In genomic region chr1:17403081-17403480, GRCh38 we compare ENCODE assay signal across 21 cellular contexts. TPM values are rescaled to one million over a fixed set of nuclear protein-coding genes. Genes with fewer than 3 reads are reported as not detected.
A peak's percentile ranks its signal among the peaks of the same experiment; 100 is the strongest.
DNase-seq lines count a peak whose midpoint lies in the region; ATAC-seq and TF ChIP-seq lines count a peak whose summit lies in the region.
"Had no signal": no experiment of that assay in that cellular context is flagged by ENCODE, and none has a peak within 500 bp of the region (broad histone marks: within the 10 kb centered on the region; RNA-seq: fewer than 3 reads in every experiment).

No MANE protein-coding gene starts in this region.

- intact Hi-C loops in Panc1 (cut with micrococcal nuclease; ENCODE audit: unreplicated experiment) (loop anchor here (10.0 kb wide), 1 partner anchor 168 kb away; no protein-coding TSS in a partner anchor), Caco-2 (cut with micrococcal nuclease; ENCODE audit: unreplicated experiment) (loop anchor here (10.0 kb wide), 1 partner anchor 58 kb away; no protein-coding TSS in a partner anchor)

- POLR2A ChIA-PET in Panc1 (lab: Charles Lee) (interaction anchor here (0.5 kb wide), 1 partner anchor 273 kb away, joined by 5 read pairs; no protein-coding TSS in a partner anchor), T-cell (lab: Charles Lee) (no interaction called here), Caco-2 (lab: Charles Lee) (no interaction called here)

- in situ Hi-C loops in Panc1 (cut with HindIII; ENCODE audit: low pct_unique_long_range_greater_than_20kb, low sequenced_read_pairs) (no loop called here), brain microvascular endothelial cell (cut with HindIII; ENCODE audit: low pct_ligation_motif_present, low sequenced_read_pairs) (no loop called here)

- H3K36me3 ChIP-seq in Panc1 (ENCODE audit: control insufficient read depth, insufficient read depth, low read length) (no peaks in the 10 kb centered on the region), Caco-2 (ENCODE audit: control insufficient read depth, insufficient read depth, low read length) (no peaks in the 10 kb centered on the region), brain microvascular endothelial cell (replicated peaks) (peaks cover 16% of the 10 kb centered on the region)

- H3K4me1 ChIP-seq in Panc1 (ENCODE audit: control insufficient read depth, insufficient read depth, low read length) (peaks cover 18% of the 10 kb centered on the region), Caco-2 (no peaks in the 10 kb centered on the region)

- H3K36me3 Mint-ChIP-seq in T-cell (peaks cover 10% of the 10 kb centered on the region), Caco-2 (ENCODE audit: insufficient read depth, unreplicated experiment) (peaks cover 30% of the 10 kb centered on the region)

- no TSS peak for BruUV-seq in Panc1 (replicated peaks; lab: Mats Ljungman, UMichigan)
- BruUV-seq in Caco-2 (replicated peaks; lab: Mats Ljungman, UMichigan), result no TSS peak

- H3K4me1 Mint-ChIP-seq in T-cell (no peaks in the 10 kb centered on the region), Caco-2 (ENCODE audit: low read depth, unreplicated experiment) (no peaks in the 10 kb centered on the region)

- no peaks in the 10 kb centered on the region for H3K27me3 Mint-ChIP-seq in T-cell
- no peaks in the 10 kb centered on the region for H3K27me3 Mint-ChIP-seq in Caco-2 (ENCODE audit: insufficient read depth, unreplicated experiment)

- no peak overlapping the region for H3K4me3 ChIP-seq in Panc1 (ENCODE audit: low read depth in 2 of 2, low read length in 2 of 2)
- no peak overlapping the region for H3K4me3 ChIP-seq in choroid plexus epithelial cell (ENCODE audit: low read depth, low read length)
- H3K4me3 ChIP-seq in Caco-2 (ENCODE audit: low read depth, low read length), result no peak overlapping the region
- no peak overlapping the region for H3K4me3 ChIP-seq in brain microvascular endothelial cell (ENCODE audit: low read depth, low read length)
- H3K4me3 ChIP-seq: BLaER1 treated with 17β-estradiol and CSF1 and Interleukin-3, amounts not matched to agents 10 nM and 100 nM had no signal

- H3K27ac Mint-ChIP-seq in T-cell (no peak overlapping the region), Caco-2 (ENCODE audit: unreplicated experiment) (no peak overlapping the region)
- H3K27ac Mint-ChIP-seq: H9; T-helper 1 cell treated with Interleukin-12 subunit alpha and Interleukin-12 subunit beta and Interleukin-4 antibody, amounts not matched to agents 30 μg/mL and 1 μg/mL, for 36 hours had no signal

- no peak overlapping the region for H3K4me3 Mint-ChIP-seq in T-cell
- no peak overlapping the region for H3K4me3 Mint-ChIP-seq in Caco-2 (ENCODE audit: unreplicated experiment)
- H3K4me3 Mint-ChIP-seq: H9; T-helper 1 cell treated with Interleukin-12 subunit alpha and Interleukin-12 subunit beta and Interleukin-4 antibody, amounts not matched to agents 30 μg/mL and 1 μg/mL, for 36 hours had no signal

- DNase-seq in EH (ENCODE audit: low read depth) (peak; percentile 10), H4 (ENCODE audit: low spot score) (peak; percentile 32), Panc1 (ENCODE audit: low read depth, low spot score) (no peak), choroid plexus epithelial cell (ENCODE audit: low read depth) (peak; percentile 5), T-cell (no peak), Caco-2 (no peak), brain microvascular endothelial cell (no peak)
- DNase-seq: DMS 273 treated with DMSO at 0.1 percent for 48 hours, H9, KBM-7, NCI-H1092 treated with DMSO at 0.1 percent for 48 hours, NCI-H1694 treated with DMSO at 0.1 percent for 48 hours, NCI-H2107, NCI-H345, NCI-H526 treated with DMSO at 0.1 percent for 48 hours, OCI-M1, Right ventricle myocardium superior had no signal

- H3K9me3 Mint-ChIP-seq in T-cell, result no peaks in the 10 kb centered on the region
- no peaks in the 10 kb centered on the region for H3K9me3 Mint-ChIP-seq in Caco-2 (ENCODE audit: unreplicated experiment)
- H3K9me3 Mint-ChIP-seq: H9; T-helper 1 cell treated with Interleukin-12 subunit alpha and Interleukin-12 subunit beta and Interleukin-4 antibody, amounts not matched to agents 30 μg/mL and 1 μg/mL, for 36 hours had no signal

- CTCF ChIA-PET in Panc1 (lab: Charles Lee) (interaction anchor here (0.5 to 0.6 kb wide), 2 partner anchors 151 to 290 kb away, joined by 3 read pairs; no protein-coding TSS in a partner anchor), T-cell (lab: Charles Lee) (no interaction called here), Caco-2 (lab: Charles Lee) (interaction anchor here (0.9 kb wide), 1 partner anchor 204 kb away, joined by 3 read pairs; no protein-coding TSS in a partner anchor)

- TF ChIP-seq CTCF in Panc1 (IDR thresholded peaks at IDR 0.05), result no peak
- TF ChIP-seq CTCF in choroid plexus epithelial cell (conservative IDR thresholded peaks at IDR 0.05; ENCODE audit: low read depth, low read length), result no peak
- no peak for TF ChIP-seq CTCF in Caco-2 (IDR thresholded peaks at IDR 0.05; ENCODE audit: insufficient read depth in 1 of 2, low read depth in 1 of 2, low read length in 1 of 2, severe bottlenecking in 1 of 2, unreplicated experiment in 1 of 2)
- no peak for TF ChIP-seq CTCF in brain microvascular endothelial cell (IDR thresholded peaks at IDR 0.05; ENCODE audit: low read depth, low read length, missing control alignments)

- H3K9me3 ChIP-seq in Panc1 (ENCODE audit: control insufficient read depth, insufficient read depth, low read depth, low read length) (no peaks in the 10 kb centered on the region), Caco-2 (no peaks in the 10 kb centered on the region)
- H3K9me3 ChIP-seq: BLaER1 treated with 17β-estradiol and CSF1 and Interleukin-3, amounts not matched to agents 10 nM and 100 nM had no signal

- no peak overlapping the region for H3K27ac ChIP-seq in Panc1 (ENCODE audit: low read length)
- H3K27ac ChIP-seq in brain microvascular endothelial cell, result no peak overlapping the region
- H3K27ac ChIP-seq: BLaER1 treated with 17β-estradiol and CSF1 and Interleukin-3, amounts not matched to agents 10 nM and 100 nM had no signal

- H3K27me3 ChIP-seq in Panc1 (ENCODE audit: control insufficient read depth, insufficient read depth, low read length), result no peaks in the 10 kb centered on the region
- H3K27me3 ChIP-seq in Caco-2 (replicated peaks; ENCODE audit: control insufficient read depth, insufficient read depth, low read length), result no peaks in the 10 kb centered on the region
- H3K27me3 ChIP-seq in brain microvascular endothelial cell (replicated peaks), result no peaks in the 10 kb centered on the region
- H3K27me3 ChIP-seq: BLaER1 treated with 17β-estradiol and CSF1 and Interleukin-3, amounts not matched to agents 10 nM and 100 nM had no signal

- ATAC-seq in Panc1, result peak; percentile 11; the same call in 1 of the 2 replicates
- ATAC-seq in GM21526 (IDR thresholded peaks at IDR 0.05; ENCODE audit: low FRiP score, unreplicated experiment), result no peak
- no peak for ATAC-seq in T-cell (replicated peaks in 1 of 4)
- ATAC-seq: SK-N-SH treated with all-trans-retinoic acid at 6 μM for 48 hours had no signal

RNA-seq across cellular contexts. Expression of gene PADI6, which starts 31.1 kb away (rescaled TPM):
- total RNA-seq in H4 (2014; rRNA removed; shearing (Covaris generic)), result 0.04 TPM in 1 of 2 replicates, not detected in the other
- total RNA-seq in Panc1 (2021; ENCODE audit: unreplicated experiment), result not detected
- polyA plus RNA-seq in Panc1 (2012; ENCODE audit: insufficient read length), result not detected
- total RNA-seq in T-cell, result not detected
- total RNA-seq in Caco-2 (2022), result not detected in 2 replicates
- total RNA-seq: H9, Right ventricle myocardium superior had no signal

RNA-seq across cellular contexts. Expression of gene RCC2, which starts 36.4 kb away (rescaled TPM):
- total RNA-seq in H4 (2014; rRNA removed; shearing (Covaris generic)), result 55.6 and 60.0 TPM in 2 replicates
- total RNA-seq in Panc1 (2021; ENCODE audit: unreplicated experiment), result 116 TPM
- polyA plus RNA-seq in Panc1 (2012; ENCODE audit: insufficient read length), result 106 TPM
- 10 to 100 TPM; 35.9 to 53.5 (median 50.4) TPM for total RNA-seq in T-cell
- total RNA-seq in Caco-2 (2022), result 101 and 103 TPM in 2 replicates

Comparison
In these comparisons a context has a peak if more than half of its experiments do, and no peak if none do; other contexts are left out.
1. DNase-seq: peak in EH (single experiment), H4 (single experiment) and choroid plexus epithelial cell (single experiment); none in Panc1 (single experiment), T-cell (0 of 34), Caco-2 (0 of 2) and brain microvascular endothelial cell (single experiment).
2. CTCF ChIA-PET loops: an anchor here in Panc1 (0.5 to 0.6 kb wide) and Caco-2 (0.9 kb wide); none called in T-cell.